ENCODE assay signal across 8 cellular contexts in genomic region chr7:88344956-88345832, GRCh38. TPM values are rescaled to one million over a fixed set of nuclear protein-coding genes. Genes with fewer than 3 reads are reported as not detected.
A peak's percentile ranks its signal among the peaks of the same experiment; 100 is the strongest.
DNase-seq lines count a peak whose midpoint lies in the region; ATAC-seq, FAIRE-seq and TF ChIP-seq lines count a peak whose summit lies in the region.

No MANE protein-coding gene starts in this region.

- H3K36me3 Mint-ChIP-seq in GM23338 (ENCODE audit: low read depth) (no peaks in the 10 kb centered on the region), mesothelial cell of epicardium (no peaks in the 10 kb centered on the region), natural killer cell (no peaks in the 10 kb centered on the region)

- H3K14ac ChIP-seq in H1 (ENCODE audit: insufficient read length) = no peak overlapping the region

- no peaks in the 10 kb centered on the region for H3K36me3 ChIP-seq in GM23338 (ENCODE audit: insufficient read depth)
- no peaks in the 10 kb centered on the region for H3K36me3 ChIP-seq in H1 (ENCODE audit: control insufficient read depth in 2 of 4, insufficient read depth in 4 of 4, low read length in 3 of 4)
- no peaks in the 10 kb centered on the region for H3K36me3 ChIP-seq in effector memory CD4-positive, alpha-beta T cell (ENCODE audit: control insufficient read depth, insufficient read depth, low read length)

- H3K4me1 Mint-ChIP-seq in GM23338 (peaks cover 25% of the 10 kb centered on the region), mesothelial cell of epicardium (peaks cover 8% of the 10 kb centered on the region), natural killer cell (no peaks in the 10 kb centered on the region)

- intact Hi-C loops in natural killer cell (cut with micrococcal nuclease) = no loop called here

- H4K5ac ChIP-seq in H1 (ENCODE audit: insufficient read length, low read depth, low read length) = no peak overlapping the region

- no peak overlapping the region for H3K56ac ChIP-seq in H1 (replicated peaks; ENCODE audit: insufficient read length, low read depth, low read length)

- POLR2A ChIA-PET in H1 (lab: Charles Lee; ENCODE audit: partially characterized antibody) = no interaction called here

- no peak for TF ChIP-seq POLR2A in H1 (IDR thresholded peaks at IDR 0.05; ENCODE audit: control extremely low read depth in 1 of 2, low read depth in 2 of 2, low read length in 2 of 2)
- no peak for TF ChIP-seq POLR2A in GM12892 (IDR thresholded peaks at IDR 0.05; ENCODE audit: low read depth, low read length)

- no peaks in the 10 kb centered on the region for H3K27me3 ChIP-seq in GM23338 (ENCODE audit: insufficient read depth)
- no peaks in the 10 kb centered on the region for H3K27me3 ChIP-seq in H1 (replicated peaks in 1 of 4; ENCODE audit: control insufficient read depth in 3 of 4, extremely low read depth in 1 of 4, insufficient read depth in 3 of 4, low read length in 3 of 4)
- no peaks in the 10 kb centered on the region for H3K27me3 ChIP-seq in effector memory CD4-positive, alpha-beta T cell (replicated peaks; ENCODE audit: control insufficient read depth, insufficient read depth, low read length, poor library complexity, severe bottlenecking)

- no peak overlapping the region for H2BK12ac ChIP-seq in H1 (ENCODE audit: low read depth, low read length)

- 49% methylated on average over 15 of the region's 15 CpGs; no CpG with 5 or more reads in 1 of the 2 experiments for WGBS in H1 (ENCODE audit: extremely low coverage in 1 of 2, insufficient coverage in 1 of 2, insufficient read length in 1 of 2, insufficient replicate concordance in 2 of 2, low coverage in 1 of 2, low lambda C conversion rate in 2 of 2, missing lambda C conversion rate in 1 of 2), 2 experiments

- H2AFZ ChIP-seq in GM23338 = peak overlapping the region; percentile 25; the same call in 1 of the 2 replicates
- peak overlapping the region; percentile 68; the same call in 1 of the 2 replicates for H2AFZ ChIP-seq in H1 (ENCODE audit: low read length)

- DNase-seq in Daoy (ENCODE audit: low read depth) (peak; percentile 13), GM23338 (ENCODE audit: low spot score) (peak; percentile 79), NCI-H748 treated with DMSO at 0.1 percent for 48 hours (lab: John Stamatoyannopoulos, UW) (peak; percentile 40), H1 (ENCODE audit: low read depth in 1 of 2, low spot score in 2 of 2) (peak; percentile 10 to 58), mesothelial cell of epicardium (ENCODE audit: low spot score in 2 of 2, unreplicated experiment in 2 of 2) (peak in 1 of 2 experiments; percentile 62), GM12892 (ENCODE audit: insufficient read length) (no peak), natural killer cell (no peak)
- no peak for DNase-seq in effector memory CD4-positive, alpha-beta T cell

- no peak overlapping the region for H4K8ac ChIP-seq in H1 (ENCODE audit: extremely low read depth, insufficient read depth, low read length)

- H3K9me3 Mint-ChIP-seq in GM23338 (no peaks in the 10 kb centered on the region), mesothelial cell of epicardium (no peaks in the 10 kb centered on the region), natural killer cell (no peaks in the 10 kb centered on the region)

- no peak overlapping the region for H3K4me2 ChIP-seq in GM23338
- no peak overlapping the region for H3K4me2 ChIP-seq in H1 (ENCODE audit: insufficient read depth in 1 of 2, low read depth in 2 of 2, low read length in 2 of 2)

- H3K27ac ChIP-seq in GM23338 (ENCODE audit: low read depth) (no peak overlapping the region), H1 (ENCODE audit: low read depth, low read length) (no peak overlapping the region)
- no peak overlapping the region for H3K27ac ChIP-seq in effector memory CD4-positive, alpha-beta T cell (ENCODE audit: insufficient read depth, low read length, poor library complexity, severe bottlenecking)

- H4K20me1 ChIP-seq in GM23338 (replicated peaks; ENCODE audit: insufficient read depth) = no peaks in the 10 kb centered on the region
- H4K20me1 ChIP-seq in H1 (replicated peaks in 1 of 2; ENCODE audit: control insufficient read depth in 1 of 2, insufficient read depth in 2 of 2, low read length in 2 of 2) = no peaks in the 10 kb centered on the region

- no peak for TF ChIP-seq EP300 in H1 (IDR thresholded peaks at IDR 0.05; ENCODE audit: borderline replicate concordance in 1 of 2, low read depth in 2 of 2, low read length in 2 of 2)

- no peak overlapping the region for H2BK20ac ChIP-seq in H1 (ENCODE audit: low read length)

- CTCF ChIA-PET in H1 (lab: Charles Lee; ENCODE audit: partially characterized antibody) = interaction anchor here (0.6 to 3.8 kb wide), 41 partner anchors 10 to 1278 kb away, joined by 3 to 22 read pairs (median 4); no protein-coding TSS in a partner anchor

- H3K23me2 ChIP-seq in H1 (ENCODE audit: low read depth, low read length) = no peaks in the 10 kb centered on the region

- H3K79me2 ChIP-seq in GM23338 (replicated peaks; ENCODE audit: insufficient read depth) = no peaks in the 10 kb centered on the region
- H3K79me2 ChIP-seq in H1 (ENCODE audit: control insufficient read depth in 1 of 2, insufficient read depth in 2 of 2, low read length in 2 of 2) = no peaks in the 10 kb centered on the region

- no peaks in the 10 kb centered on the region for H3F3A ChIP-seq in GM23338 (replicated peaks; ENCODE audit: low read depth)

- H2BK15ac ChIP-seq in H1 (ENCODE audit: low read length) = no peak overlapping the region

- H3K79me1 ChIP-seq in H1 (ENCODE audit: low read depth, low read length) = no peaks in the 10 kb centered on the region

- no peaks in the 10 kb centered on the region for H3K9me3 ChIP-seq in H1 (ENCODE audit: insufficient read depth in 2 of 2, low read depth in 1 of 2, low read length in 1 of 2)
- H3K9me3 ChIP-seq in effector memory CD4-positive, alpha-beta T cell (ENCODE audit: control insufficient read depth, low read length) = no peaks in the 10 kb centered on the region

- H4K91ac ChIP-seq in H1 (replicated peaks; ENCODE audit: insufficient read length, low read length) = no peak overlapping the region

- H3K9ac ChIP-seq in H1 (replicated peaks in 1 of 4; ENCODE audit: extremely low read depth in 1 of 4, low read depth in 3 of 4, low read length in 3 of 4) = no peak overlapping the region

- H3K4me1 ChIP-seq in GM23338 (ENCODE audit: insufficient read depth) (peaks cover 23% of the 10 kb centered on the region), H1 (replicated peaks in 1 of 4; ENCODE audit: control insufficient read depth in 3 of 4, insufficient read depth in 4 of 4, low read length in 3 of 4) (peaks cover 0 to 8% (median 2%) of the 10 kb centered on the region in 4 experiments; a peak in 4 of 7 replicates)
- no peaks in the 10 kb centered on the region for H3K4me1 ChIP-seq in effector memory CD4-positive, alpha-beta T cell (ENCODE audit: control insufficient read depth, insufficient read depth, low read length, poor library complexity, severe bottlenecking)

- no peak overlapping the region for H3K4me3 Mint-ChIP-seq in GM23338
- H3K4me3 Mint-ChIP-seq in mesothelial cell of epicardium = no peak overlapping the region
- no peak overlapping the region for H3K4me3 Mint-ChIP-seq in natural killer cell

- H3K27ac Mint-ChIP-seq in GM23338 (no peak overlapping the region), mesothelial cell of epicardium (no peak overlapping the region), natural killer cell (no peak overlapping the region)

- FAIRE-seq in H1 (lab: Jason Lieb, UNC) (peak; percentile 76), GM12892 (lab: Jason Lieb, UNC) (no peak)

- H3K27me3 Mint-ChIP-seq in GM23338 (ENCODE audit: insufficient read depth, low read depth, poor library complexity) (no peaks in the 10 kb centered on the region), mesothelial cell of epicardium (ENCODE audit: low read depth) (peaks cover 6% of the 10 kb centered on the region), natural killer cell (ENCODE audit: low read depth in 2 of 2) (peaks cover 0 to 8% of the 10 kb centered on the region in 2 donors)

- TF ChIP-seq CTCF in GM23338 (conservative IDR thresholded peaks at IDR 0.05; ENCODE audit: low read depth in 2 of 2) (peak; percentile 64 to 86), H1 (IDR thresholded peaks at IDR 0.05; ENCODE audit: control extremely low read depth in 1 of 3, insufficient read depth in 1 of 3, low read depth in 1 of 3, low read length in 3 of 3) (peak; percentile 70 to 77 (median 73)), mesothelial cell of epicardium (IDR thresholded peaks at IDR 0.05; ENCODE audit: unreplicated experiment) (peak; percentile 19), natural killer cell (IDR thresholded peaks at IDR 0.05) (no peak)

- TF ChIP-seq RAD21 in H1 (IDR thresholded peaks at IDR 0.05 in 1 of 2, conservative IDR thresholded peaks at IDR 0.05 in 1 of 2; ENCODE audit: low read depth in 2 of 2, low read length in 2 of 2) = peak; percentile 88 to 91

- H3K23ac ChIP-seq in H1 (ENCODE audit: insufficient read length) = no peak overlapping the region

- H2BK120ac ChIP-seq in H1 (replicated peaks; ENCODE audit: low read depth, low read length) = no peak overlapping the region

- no peak overlapping the region for H2AK5ac ChIP-seq in H1 (ENCODE audit: low read depth, low read length)

- no peak overlapping the region for H3K18ac ChIP-seq in H1 (ENCODE audit: extremely low read depth, low read length)

- H3K4me3 ChIP-seq in GM23338 (no peak overlapping the region), H1 (ENCODE audit: extremely low read depth in 1 of 4, insufficient read depth in 2 of 4, low read depth in 3 of 4, low read length in 4 of 4) (no peak overlapping the region)
- H3K4me3 ChIP-seq in effector memory CD4-positive, alpha-beta T cell (ENCODE audit: insufficient read depth, low read depth, low read length, poor library complexity, severe bottlenecking) = no peak overlapping the region

- no peak overlapping the region for H2BK5ac ChIP-seq in H1 (ENCODE audit: low read depth, low read length)

- no peak overlapping the region for H3K4ac ChIP-seq in H1 (replicated peaks; ENCODE audit: insufficient read length, low read depth, low read length)

- peak; percentile 97 for ATAC-seq in GM23338
- ATAC-seq in natural killer cell = no peak

- H3K9me2 ChIP-seq in GM23338 (ENCODE audit: insufficient read depth) = no peaks in the 10 kb centered on the region

RNA-seq across cellular contexts. Expression of gene STEAP4, which starts 38.5 kb away (rescaled TPM):
- total RNA-seq in Daoy (2014; rRNA removed; shearing (Covaris generic)) = not detected in 2 replicates
- under 0.01 TPM in 1 of 2 replicates, not detected in the other for total RNA-seq in GM23338 (2014; rRNA removed; shearing (Covaris generic))
- polyA plus RNA-seq in GM23338 (2016; fragmentation: Nextera tagmentation; extraction: Ambion mirVana) (0.06 TPM in 1 of 2 replicates, not detected in the other), H1 (2011; rRNA removed) (under 0.01 and 0.02 TPM in 2 replicates)
- 0.08 TPM in 1 of 2 replicates, not detected in the other for total RNA-seq in H1 (2021; fragmentation: NEBNext Ultra II Directional; extraction: Animal tissue kit (Norgen Biotek cat#: 25700))
- polyA plus RNA-seq in H1 (2011; cell fraction: cytosol; rRNA removed) = not detected
- polyA plus RNA-seq in H1 (2011; cell fraction: nucleus; rRNA removed) = not detected
- 0.03 to 0.04 TPM in 2 of 4 replicates, not detected in the others for polyA plus RNA-seq in H1 (2012, experiment 1 of 2)
- not detected for polyA plus RNA-seq in H1 (2012, experiment 2 of 2)
- 0.06 TPM for polyA plus RNA-seq in H1 (2013, experiment 1 of 2)
- polyA plus RNA-seq in H1 (2013, experiment 2 of 2) = 0.04 TPM
- polyA minus RNA-seq in H1 (2011; rRNA and poly(A)+ RNA removed) = not detected in 2 replicates
- polyA minus RNA-seq in H1 (2011; cell fraction: cytosol; rRNA and poly(A)+ RNA removed) = not detected
- not detected for polyA minus RNA-seq in H1 (2011; cell fraction: nucleus; rRNA and poly(A)+ RNA removed)
- total RNA-seq in mesothelial cell of epicardium (0.09 to 0.18 TPM (median 0.16 TPM) in 3 replicates), natural killer cell (1 to 10 TPM in 1 of 3 donors, under 1 TPM in 1, not detected in 1; 0.18 to 3.0 TPM)
- polyA plus RNA-seq in GM12892 (2012; ENCODE audit: missing spikeins) = 0.02 TPM

Comparison
In these comparisons a context has a peak if more than half of its experiments do, and no peak if none do; other contexts are left out.
1. DNase-seq: peak in Daoy (single experiment), GM23338 (single experiment), NCI-H748 treated with DMSO at 0.1 percent for 48 hours (single experiment) and H1 (2 of 2); none in GM12892 (single experiment), effector memory CD4-positive, alpha-beta T cell (0 of 3) and natural killer cell (single experiment).